ENCODE assay signal across 13 cellular contexts in genomic region chr2:187051350-187051749, GRCh38.
DNase-seq lines count a peak whose midpoint lies in the region; ATAC-seq and TF ChIP-seq lines count a peak whose summit lies in the region.
"Had no signal": no experiment of that assay in that cellular context is flagged by ENCODE, and none has a peak within 500 bp of the region (broad histone marks: within the 10 kb centered on the region; RNA-seq: fewer than 3 reads in every experiment).

No MANE protein-coding gene starts in this region.

- 78% methylated on average over 1 of the region's 1 CpG for WGBS in SK-N-SH (ENCODE audit: low lambda C conversion rate)

- H3K4me1 Mint-ChIP-seq in HFFc6 (ENCODE audit: low read depth) = no peaks in the 10 kb centered on the region

- CTCF ChIA-PET in SK-N-SH (lab: Yijun Ruan, JAX) = no interaction called here

- H3K9me3 Mint-ChIP-seq in HFFc6 = no peaks in the 10 kb centered on the region; the same call in 1 of the 2 replicates

- no peaks in the 10 kb centered on the region for H3K79me2 ChIP-seq in SK-N-SH (ENCODE audit: insufficient read depth)

- no peak overlapping the region for H2AFZ ChIP-seq in SK-N-SH (ENCODE audit: low read depth)

- H3K4me3 Mint-ChIP-seq in HFFc6 = no peak overlapping the region
- H3K4me3 Mint-ChIP-seq: activated naive CD4-positive, alpha-beta T cell treated with anti-CD3 and anti-CD28 coated beads, Interleukin-2, amount 10 ng/mL, durations not matched to agents 7 days and 5 days; CD4-positive, alpha-beta T cell had no signal

- no peak overlapping the region for H3K9ac ChIP-seq in SK-N-SH

- no peaks in the 10 kb centered on the region for H3K36me3 ChIP-seq in SK-N-SH (replicated peaks in 1 of 2; ENCODE audit: control insufficient read depth in 1 of 2, insufficient read depth in 2 of 2, low read length in 1 of 2)

- no peak overlapping the region for H3K4me2 ChIP-seq in SK-N-SH

- no peak overlapping the region for H3K27ac ChIP-seq in SK-N-SH (ENCODE audit: low read depth in 2 of 2, low read length in 1 of 2)

- no peaks in the 10 kb centered on the region for H3K9me3 ChIP-seq in SK-N-SH

- POLR2A ChIA-PET in SK-N-SH (lab: Yijun Ruan, JAX) = no interaction called here

- no peaks in the 10 kb centered on the region for H3K9me2 ChIP-seq in SK-N-SH

- H3K4me3 ChIP-seq in SK-N-SH (ENCODE audit: low read depth in 2 of 2, low read length in 1 of 2) = no peak overlapping the region

- DNase-seq in RPMI8226 (peak; percentile 9), SK-N-SH (no peak), dermis blood vessel endothelial cell (no peak), amygdala (lab: John Stamatoyannopoulos, UW) (no peak), HFFc6 (no peak)
- DNase-seq: activated naive CD4-positive, alpha-beta T cell treated with anti-CD3 and anti-CD28 coated beads, Interleukin-2, amount 10 ng/mL, durations not matched to agents 7 days and 5 days; CD4-positive, alpha-beta T cell; H7; Karpas-422; stimulated activated CD4-positive, alpha-beta T cell treated with anti-CD3 and anti-CD28 coated beads, Interleukin-4, amount 100 ng/mL, for 1 hour had no signal

- H3K4me1 ChIP-seq in SK-N-SH (ENCODE audit: control insufficient read depth in 1 of 2, insufficient read depth in 2 of 2, low read depth in 1 of 2, low read length in 1 of 2) = no peaks in the 10 kb centered on the region

- no peak overlapping the region for H3K27ac Mint-ChIP-seq in HFFc6
- H3K27ac Mint-ChIP-seq: activated naive CD4-positive, alpha-beta T cell treated with anti-CD3 and anti-CD28 coated beads, Interleukin-2, amount 10 ng/mL, durations not matched to agents 7 days and 5 days; CD4-positive, alpha-beta T cell had no signal

- H3F3A ChIP-seq in SK-N-SH (replicated peaks; ENCODE audit: insufficient read depth) = no peaks in the 10 kb centered on the region

- H3K27me3 Mint-ChIP-seq in HFFc6 (ENCODE audit: insufficient read depth) = peaks cover 1% of the 10 kb centered on the region; the same call in 1 of the 2 replicates
- H3K27me3 Mint-ChIP-seq: activated naive CD4-positive, alpha-beta T cell treated with anti-CD3 and anti-CD28 coated beads, Interleukin-2, amount 10 ng/mL, durations not matched to agents 7 days and 5 days; CD4-positive, alpha-beta T cell had no signal

- no peaks in the 10 kb centered on the region for H3K36me3 Mint-ChIP-seq in HFFc6 (ENCODE audit: low read depth)
- H3K36me3 Mint-ChIP-seq: activated naive CD4-positive, alpha-beta T cell treated with anti-CD3 and anti-CD28 coated beads, Interleukin-2, amount 10 ng/mL, durations not matched to agents 7 days and 5 days had no signal

- H4K20me1 ChIP-seq in SK-N-SH (ENCODE audit: insufficient read depth) = no peaks in the 10 kb centered on the region

- ATAC-seq in GM19025 (IDR thresholded peaks at IDR 0.05; ENCODE audit: low read depth, unreplicated experiment) (peak; percentile 78), GM21723 (IDR thresholded peaks at IDR 0.05; ENCODE audit: unreplicated experiment) (peak; percentile 90), HG03066 (IDR thresholded peaks at IDR 0.05; ENCODE audit: low read depth, unreplicated experiment) (peak; percentile 88)

- TF ChIP-seq CTCF in SK-N-SH (IDR thresholded peaks at IDR 0.05) = no peak
- no peak for TF ChIP-seq CTCF in HFFc6 (IDR thresholded peaks at IDR 0.05)

- H3K27me3 ChIP-seq in SK-N-SH (ENCODE audit: insufficient read depth) = no peaks in the 10 kb centered on the region

- TF ChIP-seq EP300 in SK-N-SH (IDR thresholded peaks at IDR 0.05; ENCODE audit: borderline replicate concordance in 1 of 2, low read depth in 1 of 2, low read length in 1 of 2) = no peak

- TF ChIP-seq RAD21 in SK-N-SH (IDR thresholded peaks at IDR 0.05; ENCODE audit: low read length) = no peak

TF ChIP-seq in SK-N-SH, 30 proteins besides CTCF, POLR2A, EP300 and RAD21:
- TF ChIP-seq NRF1 (IDR thresholded peaks at IDR 0.05; ENCODE audit: low read depth, low read length) (no peak), IRF3 (IDR thresholded peaks at IDR 0.05; ENCODE audit: low read depth, low read length) (no peak), TCF12 (IDR thresholded peaks at IDR 0.05) (no peak), GATA2 (CRISPR knock-in tag; IDR thresholded peaks at IDR 0.05) (no peak)
